ENCODE assay signal across 1 cellular context in genomic region chr9:114098660-114099522, GRCh38.
TF ChIP-seq lines count a peak whose summit lies in the region.

KIF12 (minus strand) TSS chr9:114099292; CDS start chr9:114099276, 16 bp downstream.

TF ChIP-seq in HepG2, 621 proteins besides CTCF, POLR2A, EP300 and RAD21 (continued from another document and continues in another):
- TF ChIP-seq TRAFD1 (CRISPR knock-in tag; IDR thresholded peaks at IDR 0.05; ENCODE audit: borderline replicate concordance) (no peak), ZNF124 (CRISPR knock-in tag; IDR thresholded peaks at IDR 0.05) (peak; percentile 24; the same call in 1 of the 2 replicates), ZNF264 (CRISPR knock-in tag; IDR thresholded peaks at IDR 0.05) (no peak), ZNF780A (CRISPR knock-in tag; IDR thresholded peaks at IDR 0.05) (no peak), BATF2 (CRISPR knock-in tag; IDR thresholded peaks at IDR 0.05) (no peak), ZFYVE20 (CRISPR knock-in tag; IDR thresholded peaks at IDR 0.05; ENCODE audit: borderline replicate concordance, low read depth) (no peak), PHF5A (CRISPR knock-in tag; IDR thresholded peaks at IDR 0.05; ENCODE audit: low read depth, unreplicated experiment) (no peak), RBM22 (optimal IDR thresholded peaks at IDR 0.05; ENCODE audit: low read length) (no peak), ZNF609 (CRISPR knock-in tag; IDR thresholded peaks at IDR 0.05; ENCODE audit: borderline replicate concordance) (peak; percentile 29; the same call in 1 of the 2 replicates), HIVEP1 (CRISPR knock-in tag; IDR thresholded peaks at IDR 0.05) (peak; percentile 52; the same call in 1 of the 2 replicates), HBP1 (CRISPR knock-in tag; IDR thresholded peaks at IDR 0.05; ENCODE audit: low read depth) (no peak), GTF3A (CRISPR knock-in tag; conservative IDR thresholded peaks at IDR 0.05) (no peak), SMAD9 (CRISPR knock-in tag; IDR thresholded peaks at IDR 0.05) (no peak), MIXL1 (CRISPR knock-in tag; IDR thresholded peaks at IDR 0.05) (peak; percentile 72; the same call in 1 of the 2 replicates), BCLAF1 (IDR thresholded peaks at IDR 0.05) (no peak), ZNF784 (CRISPR knock-in tag; IDR thresholded peaks at IDR 0.05; ENCODE audit: borderline replicate concordance) (no peak), ZIK1 (CRISPR knock-in tag; IDR thresholded peaks at IDR 0.05; ENCODE audit: borderline replicate concordance, low read depth) (no peak), SOX5 (CRISPR knock-in tag; IDR thresholded peaks at IDR 0.05; ENCODE audit: borderline replicate concordance) (peak; percentile 38; the same call in 1 of the 2 replicates), TFAP4 (IDR thresholded peaks at IDR 0.05; ENCODE audit: borderline replicate concordance, low read depth) (peak; percentile 70; the same call in 1 of the 2 replicates), GPN1 (CRISPR knock-in tag; IDR thresholded peaks at IDR 0.05; ENCODE audit: borderline replicate concordance) (no peak), KDM1A (CRISPR knock-in tag; IDR thresholded peaks at IDR 0.05) (no peak), USF2 (IDR thresholded peaks at IDR 0.05; ENCODE audit: low read depth, low read length) (no peak), USF2 (CRISPR knock-in tag; IDR thresholded peaks at IDR 0.05; ENCODE audit: borderline replicate concordance) (no peak), SMARCE1 (IDR thresholded peaks at IDR 0.05; ENCODE audit: borderline replicate concordance) (no peak), EED (CRISPR knock-in tag; IDR thresholded peaks at IDR 0.05) (no peak; the same call in 1 of the 2 replicates), ZNF331 (CRISPR knock-in tag; IDR thresholded peaks at IDR 0.05) (peak; percentile 62), ZNF841 (CRISPR knock-in tag; IDR thresholded peaks at IDR 0.05; ENCODE audit: borderline replicate concordance) (no peak), ZNF800 (CRISPR knock-in tag; IDR thresholded peaks at IDR 0.05) (no peak), NBN (conservative IDR thresholded peaks at IDR 0.05) (no peak), NPAS2 (CRISPR knock-in tag; IDR thresholded peaks at IDR 0.05; ENCODE audit: borderline replicate concordance) (no peak), ZNF12 (CRISPR knock-in tag; IDR thresholded peaks at IDR 0.05) (0 out of 2 replicates have a peak, but pooled peaks have one; percentile 13), GMEB2 (CRISPR knock-in tag; IDR thresholded peaks at IDR 0.05; ENCODE audit: low read depth) (no peak), KAT8 (CRISPR knock-in tag; IDR thresholded peaks at IDR 0.05) (peak; percentile 64), MTA3 (CRISPR knock-in tag; IDR thresholded peaks at IDR 0.05) (no peak), SNAPC2 (CRISPR knock-in tag; IDR thresholded peaks at IDR 0.05) (no peak), ZNF737 (CRISPR knock-in tag; IDR thresholded peaks at IDR 0.05; ENCODE audit: borderline replicate concordance) (no peak), HDAC1 (CRISPR knock-in tag; IDR thresholded peaks at IDR 0.05) (peak; percentile 22; the same call in 1 of the 2 replicates), ATF3 (CRISPR knock-in tag; IDR thresholded peaks at IDR 0.05) (no peak), FLYWCH1 (CRISPR knock-in tag; IDR thresholded peaks at IDR 0.05) (no peak), PCBP2 (optimal IDR thresholded peaks at IDR 0.05; ENCODE audit: low read depth, low read length, poor library complexity, severe bottlenecking) (no peak), MAZ (IDR thresholded peaks at IDR 0.05; ENCODE audit: borderline replicate concordance, low read depth, low read length) (no peak), MAZ (CRISPR knock-in tag; IDR thresholded peaks at IDR 0.05; ENCODE audit: low read depth) (peak; percentile 43; the same call in 1 of the 2 replicates), ZNF790 (CRISPR knock-in tag; IDR thresholded peaks at IDR 0.05; ENCODE audit: borderline replicate concordance) (no peak)
